Comparison of ENCODE assay signal across 21 cellular contexts in genomic region chr12:59382678-59383425, GRCh38.
DNase-seq lines count a peak whose midpoint lies in the region; ATAC-seq and TF ChIP-seq lines count a peak whose summit lies in the region.
"Had no signal": no experiment of that assay in that cellular context is flagged by ENCODE, and none has a peak within 500 bp of the region (broad histone marks: within the 10 kb centered on the region; RNA-seq: fewer than 3 reads in every experiment).

No MANE protein-coding gene starts in this region.

- H3K27me3 ChIP-seq in GM23338 (ENCODE audit: insufficient read depth) = no peaks in the 10 kb centered on the region
- H3K27me3 ChIP-seq: BLaER1, heart right ventricle, testis had no signal

- H3K27ac ChIP-seq in GM23338 (ENCODE audit: low read depth) = peak overlapping the region; percentile 57; the same call in 1 of the 2 replicates
- H3K27ac ChIP-seq: BLaER1, coronary artery, heart right ventricle, testis had no signal

- ATAC-seq in GM23338 = peak; percentile 53
- ATAC-seq: heart right ventricle had no signal

- intact Hi-C loops in CD14-positive monocyte (cut with micrococcal nuclease) = no loop called here

- no peaks in the 10 kb centered on the region for H3K79me2 ChIP-seq in GM23338 (replicated peaks; ENCODE audit: insufficient read depth)

- H3K9me2 ChIP-seq in GM23338 (ENCODE audit: insufficient read depth) = no peaks in the 10 kb centered on the region

- H3K27me3 Mint-ChIP-seq in CD14-positive monocyte (ENCODE audit: low read depth in 3 of 3) = no peaks in the 10 kb centered on the region
- H3K27me3 Mint-ChIP-seq in GM23338 (ENCODE audit: insufficient read depth, low read depth, poor library complexity) = peaks cover 3% of the 10 kb centered on the region

- H3K4me1 ChIP-seq in GM23338 (ENCODE audit: insufficient read depth) = peaks cover 35% of the 10 kb centered on the region
- H3K4me1 ChIP-seq: BLaER1, testis had no signal

- H3K9me3 Mint-ChIP-seq in CD14-positive monocyte (peaks cover 0 to 6% (median 0%) of the 10 kb centered on the region in 7 donors), GM23338 (peaks cover 7% of the 10 kb centered on the region)

- H3K4me1 Mint-ChIP-seq in CD14-positive monocyte (peaks cover 22% of the 10 kb centered on the region), GM23338 (peaks cover 37% of the 10 kb centered on the region)

- peak overlapping the region; percentile 55 for H3K4me2 ChIP-seq in GM23338
- H3K4me2 ChIP-seq: BLaER1 had no signal

- no peak for TF ChIP-seq CTCF in CD14-positive monocyte (IDR thresholded peaks at IDR 0.05)
- no peak for TF ChIP-seq CTCF in GM23338 (conservative IDR thresholded peaks at IDR 0.05; ENCODE audit: low read depth in 2 of 2)
- no peak for TF ChIP-seq CTCF in WI38 (IDR thresholded peaks at IDR 0.05; ENCODE audit: low read depth, low read length)

- H3K27ac Mint-ChIP-seq in CD14-positive monocyte (peak overlapping the region; percentile 84 to 94 (median 89)), GM23338 (peak overlapping the region; percentile 50)
- H3K27ac Mint-ChIP-seq: mesothelial cell of epicardium had no signal

- no peaks in the 10 kb centered on the region for H4K20me1 ChIP-seq in GM23338 (replicated peaks; ENCODE audit: insufficient read depth)
- H4K20me1 ChIP-seq: BLaER1 had no signal

- H3K36me3 ChIP-seq in GM23338 (ENCODE audit: insufficient read depth) = no peaks in the 10 kb centered on the region
- H3K36me3 ChIP-seq: BLaER1, heart right ventricle had no signal

- H3K36me3 Mint-ChIP-seq in CD14-positive monocyte = no peaks in the 10 kb centered on the region
- H3K36me3 Mint-ChIP-seq in GM23338 (ENCODE audit: low read depth) = peaks cover 8% of the 10 kb centered on the region; the same call in 2 of the 3 replicates
- H3K36me3 Mint-ChIP-seq: mesothelial cell of epicardium had no signal

- H3K4me3 Mint-ChIP-seq in CD14-positive monocyte (peak overlapping the region; percentile 49 to 81), GM23338 (no peak overlapping the region)
- H3K4me3 Mint-ChIP-seq: mesothelial cell of epicardium had no signal

- H3K4me3 ChIP-seq in GM23338 (no peak overlapping the region), WI38 (ENCODE audit: low read depth, low read length) (peak overlapping the region; percentile 9; the same call in 1 of the 2 replicates)
- H3K4me3 ChIP-seq: BLaER1, coronary artery, testis had no signal

- H2AFZ ChIP-seq in GM23338 = no peak overlapping the region

- no peaks in the 10 kb centered on the region for H3F3A ChIP-seq in GM23338 (replicated peaks; ENCODE audit: low read depth)

- DNase-seq in CD14-positive monocyte (ENCODE audit: low spot score) = no peak
- peak; percentile 30 for DNase-seq in GM23338 (ENCODE audit: low spot score)
- peak; percentile 38 for DNase-seq in iris pigment epithelial cell (ENCODE audit: low read depth)
- no peak for DNase-seq in stimulated activated CD4-positive, alpha-beta T cell treated with anti-CD3 and anti-CD28 coated beads, Interleukin-4, amount 100 ng/mL, for 1 hour
- DNase-seq in epidermal melanocyte (ENCODE audit: insufficient read length, low spot score) = no peak
- DNase-seq in HT-29 (ENCODE audit: low spot score) = no peak
- DNase-seq: activated CD4-positive, CD25-positive, alpha-beta regulatory T cell; activated naive CD4-positive, alpha-beta T cell; DMS79; heart right ventricle; kidney; MV-4-11; NCI-H2107; stimulated activated CD4-positive, alpha-beta T cell treated with anti-CD3 and anti-CD28 coated beads, Interleukin-4, amount 100 ng/mL, for 24 hours; stimulated activated CD8-positive, alpha-beta memory T cell treated with anti-CD3 and anti-CD28 coated beads, Interleukin-4, amount 100 ng/mL, for 48 hours; SW 1271; testis had no signal

TF ChIP-seq in GM23338, 12 proteins besides CTCF, POLR2A, EP300 and RAD21:
- no peak for TF ChIP-seq CREB1 (CRISPR knock-in tag; IDR thresholded peaks at IDR 0.05; ENCODE audit: low read depth)

Comparison
In these comparisons a context has a peak if more than half of its experiments do, and no peak if none do; other contexts are left out.
1. DNase-seq: peak in GM23338 (single experiment) and iris pigment epithelial cell (single experiment); none in CD14-positive monocyte (single experiment), stimulated activated CD4-positive, alpha-beta T cell treated with anti-CD3 and anti-CD28 coated beads, Interleukin-4, amount 100 ng/mL, for 1 hour (single experiment), epidermal melanocyte (single experiment) and HT-29 (single experiment).